ENCODE assay signal across 12 cellular contexts in the genomic region with DNA sequence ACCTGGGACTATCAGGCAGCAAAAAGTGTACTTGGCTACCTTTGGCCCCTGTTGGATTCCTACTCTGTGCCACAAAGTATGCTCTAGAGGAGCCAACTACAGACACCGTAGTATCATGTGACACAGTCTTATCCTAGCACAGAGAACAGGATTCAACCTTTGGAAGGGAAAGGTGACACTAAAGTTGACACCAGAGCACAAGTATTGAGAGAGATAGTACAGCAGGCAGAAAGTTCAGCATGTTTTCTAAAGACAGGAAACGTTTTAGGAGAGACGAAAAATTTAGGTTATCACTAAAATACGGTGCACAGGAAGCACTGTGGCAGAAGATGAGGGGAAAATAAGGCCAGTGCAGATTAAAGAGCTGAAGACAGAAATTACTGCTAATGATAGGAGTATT. TPM values are rescaled to one million over a fixed set of nuclear protein-coding genes. Genes with fewer than 3 reads are reported as not detected.
DNase-seq lines count a peak whose midpoint lies in the region; ATAC-seq and TF ChIP-seq lines count a peak whose summit lies in the region.
"Had no signal": no experiment of that assay in that cellular context is flagged by ENCODE, and none has a peak within 500 bp of the region (broad histone marks: within the 10 kb centered on the region; RNA-seq: fewer than 3 reads in every experiment).

No MANE protein-coding gene starts in this region.

- H3K9me3 ChIP-seq in KOPT-K1 (ENCODE audit: insufficient read depth, low read length, poor library complexity, severe bottlenecking) (peaks cover 7% of the 10 kb centered on the region), gastrocnemius medialis (no peaks in the 10 kb centered on the region)

- peaks cover 79% of the 10 kb centered on the region for H3K4me1 Mint-ChIP-seq in activated T-helper 2 cell treated with anti-CD3 and anti-CD28 coated beads, Interferon-gamma antibody, Interleukin-2, Interleukin-4, amounts not matched to agents 10 μg/mL and 5 μg/mL and 100 μg/mL, durations not matched to agents 14 hours and 24 hours and 36 hours (ENCODE audit: low read depth)

- no peaks in the 10 kb centered on the region for H3K27me3 Mint-ChIP-seq in activated T-helper 2 cell treated with anti-CD3 and anti-CD28 coated beads, Interferon-gamma antibody, Interleukin-2, Interleukin-4, amounts not matched to agents 10 μg/mL and 5 μg/mL and 100 μg/mL, durations not matched to agents 14 hours and 24 hours and 36 hours (ENCODE audit: low read depth)

- peak overlapping the region; percentile 32 for H3K27ac ChIP-seq in KOPT-K1 (ENCODE audit: low read depth, low read length, poor library complexity, severe bottlenecking)
- H3K27ac ChIP-seq in gastrocnemius medialis: peak overlapping the region; percentile 51 to 78 (median 66)
- H3K27ac ChIP-seq: GM23248 had no signal

- in situ Hi-C loops in gastrocnemius medialis (cut with MboI; ENCODE audit: low sequenced_read_pairs in 4 of 4): no loop called here

- H3K4me3 ChIP-seq in gastrocnemius medialis: no peak overlapping the region
- H3K4me3 ChIP-seq: GM23248 had no signal

- intact Hi-C loops in activated T-helper 2 cell treated with anti-CD3 and anti-CD28 coated beads, Interferon-gamma antibody, Interleukin-2, Interleukin-4, amounts not matched to agents 10 μg/mL and 5 μg/mL and 100 μg/mL, durations not matched to agents 14 hours and 24 hours and 36 hours (cut with micrococcal nuclease): loop anchor here (1.0 kb wide), 1 partner anchor 11 kb away; no protein-coding TSS in a partner anchor
- intact Hi-C loops in left ventricle myocardium superior (cut with micrococcal nuclease): loop anchor here (10.0 kb wide), 1 partner anchor 47 kb away; no protein-coding TSS in a partner anchor
- intact Hi-C loops in gastrocnemius medialis (cut with DNase I; ENCODE audit: low total_unique reads): loop anchor here (5.0 kb wide), 1 partner anchor 50 kb away; no protein-coding TSS in a partner anchor

- H3K36me3 Mint-ChIP-seq in activated T-helper 2 cell treated with anti-CD3 and anti-CD28 coated beads, Interferon-gamma antibody, Interleukin-2, Interleukin-4, amounts not matched to agents 10 μg/mL and 5 μg/mL and 100 μg/mL, durations not matched to agents 14 hours and 24 hours and 36 hours (ENCODE audit: low read depth): peaks cover 77% of the 10 kb centered on the region

- DNase-seq in activated T-helper 2 cell treated with anti-CD3 and anti-CD28 coated beads, Interferon-gamma antibody, Interleukin-2, Interleukin-4, amounts not matched to agents 10 μg/mL and 5 μg/mL and 100 μg/mL, durations not matched to agents 14 hours and 24 hours and 36 hours (ENCODE audit: low spot score): no peak
- DNase-seq in left ventricle myocardium superior (no peak), gastrocnemius medialis (no peak), NCI-H2227 treated with DMSO at 0.1 percent for 48 hours (lab: John Stamatoyannopoulos, UW) (no peak), GM03348 (ENCODE audit: low spot score) (no peak)
- DNase-seq in stimulated activated CD4-positive, alpha-beta T cell treated with anti-CD3 and anti-CD28 coated beads, Interleukin-4, amount 100 ng/mL, for 1 hour: no peak
- DNase-seq: aorta; GM23248; NCI-H1105 treated with DMSO at 0.1 percent for 48 hours; stimulated activated CD4-positive, alpha-beta T cell treated with anti-CD3 and anti-CD28 coated beads, Interleukin-12 subunit alpha, Interleukin-12 subunit beta, amount 100 ng/mL, for 4 hours had no signal

- H3K36me3 ChIP-seq in KOPT-K1 (ENCODE audit: insufficient read depth, low read length) (peaks cover 26% of the 10 kb centered on the region), gastrocnemius medialis (no peaks in the 10 kb centered on the region)

- peak overlapping the region; percentile 86 for H3K27ac Mint-ChIP-seq in activated T-helper 2 cell treated with anti-CD3 and anti-CD28 coated beads, Interferon-gamma antibody, Interleukin-2, Interleukin-4, amounts not matched to agents 10 μg/mL and 5 μg/mL and 100 μg/mL, durations not matched to agents 14 hours and 24 hours and 36 hours

- TF ChIP-seq POLR2A in gastrocnemius medialis (IDR thresholded peaks at IDR 0.05): no peak

- ATAC-seq in left ventricle myocardium superior (peak; percentile 87), gastrocnemius medialis (peak; percentile 77 to 94), GM19023 (IDR thresholded peaks at IDR 0.05; ENCODE audit: unreplicated experiment) (no peak)

- H3K9me3 Mint-ChIP-seq in activated T-helper 2 cell treated with anti-CD3 and anti-CD28 coated beads, Interferon-gamma antibody, Interleukin-2, Interleukin-4, amounts not matched to agents 10 μg/mL and 5 μg/mL and 100 μg/mL, durations not matched to agents 14 hours and 24 hours and 36 hours: peaks cover 6% of the 10 kb centered on the region

- peak overlapping the region; percentile 31 for H3K4me3 Mint-ChIP-seq in activated T-helper 2 cell treated with anti-CD3 and anti-CD28 coated beads, Interferon-gamma antibody, Interleukin-2, Interleukin-4, amounts not matched to agents 10 μg/mL and 5 μg/mL and 100 μg/mL, durations not matched to agents 14 hours and 24 hours and 36 hours (ENCODE audit: low read depth)

- H3K4me1 ChIP-seq in gastrocnemius medialis: peaks cover 46 to 49% of the 10 kb centered on the region in 2 donors

- no peak for TF ChIP-seq CTCF in gastrocnemius medialis (IDR thresholded peaks at IDR 0.05 in 4 of 5, conservative IDR thresholded peaks at IDR 0.05 in 1 of 5)

- no peaks in the 10 kb centered on the region for H3K27me3 ChIP-seq in gastrocnemius medialis

RNA-seq across cellular contexts. Expression of a gene that starts 18.6 kb away (rescaled TPM):
- 353 and 358 TPM in 2 replicates for total RNA-seq in activated T-helper 2 cell treated with anti-CD3 and anti-CD28 coated beads, Interferon-gamma antibody, Interleukin-2, Interleukin-4, amounts not matched to agents 10 μg/mL and 5 μg/mL and 100 μg/mL, durations not matched to agents 14 hours and 24 hours and 36 hours
- total RNA-seq in left ventricle myocardium superior: 74.8 TPM
- 10 to 100 TPM; 53.6 to 67.7 (median 61.3) TPM for total RNA-seq in gastrocnemius medialis
